ENCODE assay signal across 8 cellular contexts in the genomic region with DNA sequence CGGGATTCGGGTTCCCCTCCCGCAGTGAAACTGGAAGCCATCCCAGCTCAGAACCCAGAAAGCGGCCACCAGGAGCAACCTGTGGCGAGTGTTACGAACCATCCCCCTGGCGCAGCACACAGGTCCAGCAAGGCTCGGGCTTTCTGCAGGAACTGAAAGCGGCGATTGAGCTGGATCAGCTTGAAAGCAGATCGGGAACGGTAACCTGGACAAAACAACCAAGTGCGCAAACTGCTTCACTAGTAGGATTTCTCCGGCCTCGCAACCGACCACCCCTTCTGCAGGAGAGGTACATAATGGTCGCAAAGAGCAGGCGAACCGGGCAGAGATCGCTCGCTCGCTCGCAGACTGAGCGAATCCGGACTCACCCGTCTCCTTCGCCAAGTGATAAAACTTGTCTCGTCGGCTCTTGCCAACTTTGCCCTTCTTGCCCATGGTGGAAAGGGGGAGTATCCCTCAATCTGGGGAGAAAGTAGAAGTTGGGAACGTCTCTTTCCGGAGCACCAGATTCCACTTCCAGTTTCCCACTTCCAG. TPM values are rescaled to one million over a fixed set of nuclear protein-coding genes. Genes with fewer than 3 reads are reported as not detected.
DNase-seq lines count a peak whose midpoint lies in the region; TF ChIP-seq lines count a peak whose summit lies in the region.

No MANE protein-coding gene starts in this region.

- H3K9me3 ChIP-seq in GM23248 (ENCODE audit: low read depth) (no peaks in the 10 kb centered on the region), SK-N-MC (ENCODE audit: low read depth, low read length) (no peaks in the 10 kb centered on the region), esophagus (ENCODE audit: control insufficient read depth in 2 of 2, insufficient read depth in 1 of 2, low read depth in 1 of 2, low read length in 1 of 2) (no peaks in the 10 kb centered on the region)

- no peaks in the 10 kb centered on the region for H3K9me3 Mint-ChIP-seq in nephron progenitor cell

- peak overlapping the region; percentile 99 for H3K4me3 Mint-ChIP-seq in nephron progenitor cell

- TF ChIP-seq CTCF in AG09309 (IDR thresholded peaks at IDR 0.05; ENCODE audit: control insufficient read depth, insufficient read depth, low read depth, low read length, missing control alignments) = no peak
- no peak for TF ChIP-seq CTCF in nephron progenitor cell (IDR thresholded peaks at IDR 0.05)

- no peaks in the 10 kb centered on the region for H3K9me2 ChIP-seq in GM23248 (ENCODE audit: insufficient read depth)

- peaks cover 8% of the 10 kb centered on the region for H3K4me1 ChIP-seq in GM23248 (ENCODE audit: insufficient read depth)
- peaks cover 0 to 5% of the 10 kb centered on the region in 2 donors for H3K4me1 ChIP-seq in esophagus (ENCODE audit: control insufficient read depth in 2 of 2, insufficient read depth in 2 of 2, low read length in 1 of 2)

- peak overlapping the region; percentile 69 for H3K4me3 ChIP-seq in AG09309 (ENCODE audit: control insufficient read depth, low read depth, low read length)
- H3K4me3 ChIP-seq in GM23248 = peak overlapping the region; percentile 87
- H3K4me3 ChIP-seq in SK-N-MC = peak overlapping the region; percentile 99
- peak overlapping the region; percentile 68 to 88 for H3K4me3 ChIP-seq in esophagus (ENCODE audit: low read depth in 1 of 2, low read length in 2 of 2)

- peak overlapping the region; percentile 91 for H3K4me2 ChIP-seq in GM23248 (ENCODE audit: unreplicated experiment)

- in situ Hi-C loops in GM23248 (cut with MboI) = no loop called here

- peaks cover 49% of the 10 kb centered on the region for H3K4me1 Mint-ChIP-seq in nephron progenitor cell

- peaks cover 60% of the 10 kb centered on the region for H3K36me3 Mint-ChIP-seq in nephron progenitor cell (ENCODE audit: low read depth)

- H3K36me3 ChIP-seq in GM23248 (ENCODE audit: low read depth) (peaks cover 61% of the 10 kb centered on the region), SK-N-MC (ENCODE audit: insufficient read depth, low read length) (peaks cover 72% of the 10 kb centered on the region), esophagus (ENCODE audit: control insufficient read depth in 2 of 2, insufficient read depth in 2 of 2, low read length in 1 of 2) (peaks cover 37 to 50% of the 10 kb centered on the region in 2 donors)

- H3K27ac Mint-ChIP-seq in nephron progenitor cell = peak overlapping the region; percentile 100

- no peak for DNase-seq in AG09309 (ENCODE audit: low read depth)
- DNase-seq in GM23248 = peak; percentile 76
- DNase-seq in SK-N-MC (ENCODE audit: low read depth, low spot score) = no peak
- DNase-seq in nephron progenitor cell = peak; percentile 27
- DNase-seq in midbrain (lab: John Stamatoyannopoulos, UW) = no peak
- no peak for DNase-seq in NCI-H1105 (lab: John Stamatoyannopoulos, UW)
- DNase-seq in stimulated activated naive CD4-positive, alpha-beta T cell (lab: John Stamatoyannopoulos, UW) = no peak

- H4K20me1 ChIP-seq in GM23248 (ENCODE audit: insufficient read depth) = no peaks in the 10 kb centered on the region

- peak overlapping the region; percentile 86 for H3K9ac ChIP-seq in GM23248
- peak overlapping the region; percentile 98 for H3K9ac ChIP-seq in SK-N-MC (ENCODE audit: insufficient read length)

- peaks cover 5% of the 10 kb centered on the region for H3K27me3 Mint-ChIP-seq in nephron progenitor cell (ENCODE audit: low read depth, poor library complexity)

- H2AFZ ChIP-seq in GM23248 = peak overlapping the region; percentile 88

- H3K79me2 ChIP-seq in GM23248 (ENCODE audit: insufficient read depth) = peaks cover 85% of the 10 kb centered on the region

- WGBS in GM23248 (ENCODE audit: low coverage in 1 of 2, low lambda C conversion rate in 2 of 2, missing lambda C conversion rate in 2 of 2), 2 experiments = 1% methylated on average over 31 of the region's 31 CpGs
- WGBS in esophagus, 2 donors = 0 to 1% methylated on average over 31 of the region's 31 CpGs

- H3F3A ChIP-seq in GM23248 (ENCODE audit: insufficient read depth) = peaks cover 14% of the 10 kb centered on the region

- no peaks in the 10 kb centered on the region for H3K27me3 ChIP-seq in GM23248 (replicated peaks; ENCODE audit: insufficient read depth)
- no peaks in the 10 kb centered on the region for H3K27me3 ChIP-seq in esophagus (ENCODE audit: control insufficient read depth in 1 of 2, insufficient read depth in 2 of 2, low read length in 2 of 2)

- peak overlapping the region; percentile 90 for H3K27ac ChIP-seq in GM23248
- peak overlapping the region; percentile 98 for H3K27ac ChIP-seq in SK-N-MC
- H3K27ac ChIP-seq in esophagus (ENCODE audit: low read depth in 2 of 2, low read length in 1 of 2) = peak overlapping the region; percentile 91 to 94

RNA-seq across cellular contexts. Expression of gene PSMC5, which starts 0.7 kb away (rescaled TPM):
- total RNA-seq in GM23248 (2014; rRNA removed; shearing (Covaris generic)) = 36.2 and 60.5 TPM in 2 replicates
- polyA plus RNA-seq in GM23248 (2016; fragmentation: Nextera tagmentation; extraction: Ambion mirVana) = 178 and 180 TPM in 2 replicates
- polyA plus RNA-seq in esophagus = 100 to 1,000 TPM; 137 to 156 TPM

RNA-seq across cellular contexts. Expression of gene FTSJ3, which starts 0.9 kb away (rescaled TPM):
- total RNA-seq in GM23248 (2014; rRNA removed; shearing (Covaris generic)) = 38.1 and 47.3 TPM in 2 replicates
- polyA plus RNA-seq in GM23248 (2016; fragmentation: Nextera tagmentation; extraction: Ambion mirVana) (27.6 and 29.2 TPM in 2 replicates), esophagus (10 to 100 TPM; 15.1 to 18.5 TPM)

RNA-seq across cellular contexts. Expression of gene SMARCD2, which starts 15.9 kb away (rescaled TPM):
- 85.1 and 88.5 TPM in 2 replicates for total RNA-seq in GM23248 (2014; rRNA removed; shearing (Covaris generic))
- 28.9 and 29.3 TPM in 2 replicates for polyA plus RNA-seq in GM23248 (2016; fragmentation: Nextera tagmentation; extraction: Ambion mirVana)
- 10 to 100 TPM; 54.4 to 62.4 TPM for polyA plus RNA-seq in esophagus

RNA-seq across cellular contexts. Expression of gene CSH2, which starts 46.9 kb away (rescaled TPM):
- total RNA-seq in GM23248 (2014; rRNA removed; shearing (Covaris generic)) = not detected in 2 replicates
- polyA plus RNA-seq in GM23248 (2016; fragmentation: Nextera tagmentation; extraction: Ambion mirVana) = not detected in 2 replicates
- not detected for polyA plus RNA-seq in esophagus

RNA-seq across cellular contexts. Expression of gene DDX42, which starts 52.6 kb away (rescaled TPM):
- 49.6 and 52.6 TPM in 2 replicates for total RNA-seq in GM23248 (2014; rRNA removed; shearing (Covaris generic))
- polyA plus RNA-seq in GM23248 (2016; fragmentation: Nextera tagmentation; extraction: Ambion mirVana) (33.9 and 37.2 TPM in 2 replicates), esophagus (10 to 100 TPM; 48.7 to 69.6 TPM)

Comparison
In these comparisons a context has a peak if more than half of its experiments do, and no peak if none do; other contexts are left out.
1. DNase-seq: peak in GM23248 (single experiment) and nephron progenitor cell (single experiment); none in AG09309 (single experiment), SK-N-MC (single experiment), midbrain (single experiment), NCI-H1105 (single experiment) and stimulated activated naive CD4-positive, alpha-beta T cell (0 of 6).
2. Peak in every context shown above with its lines, with median percentiles within 50 percentile points of each other: H3K4me3 ChIP-seq and H3K27ac ChIP-seq.